24 cellular contexts compared by ENCODE assay signal in genomic region chr19:28534740-28535351, GRCh38.
DNase-seq lines count a peak whose midpoint lies in the region; ATAC-seq, FAIRE-seq and TF ChIP-seq lines count a peak whose summit lies in the region.
"Had no signal": no experiment of that assay in that cellular context is flagged by ENCODE, and none has a peak within 500 bp of the region (broad histone marks: within the 10 kb centered on the region; RNA-seq: fewer than 3 reads in every experiment).

No MANE protein-coding gene starts in this region.

- peaks cover 33% of the 10 kb centered on the region; the same call in 1 of the 2 replicates for H3F3A ChIP-seq in SU-DHL-6 (ENCODE audit: insufficient read depth)

- no peaks in the 10 kb centered on the region for H4K20me1 ChIP-seq in KMS-11 (ENCODE audit: insufficient read depth)
- no peaks in the 10 kb centered on the region for H4K20me1 ChIP-seq in OCI-LY3 (ENCODE audit: insufficient read depth, low read length)
- H4K20me1 ChIP-seq in SU-DHL-6 (ENCODE audit: low read depth, low read length) = no peaks in the 10 kb centered on the region

- H2AFZ ChIP-seq in KMS-11 (ENCODE audit: low read depth) = peak overlapping the region; percentile 16
- H2AFZ ChIP-seq in OCI-LY3 (ENCODE audit: low read depth, low read length) = 0 out of 2 replicates have a peak overlapping the region, but pooled peaks have one; percentile 15
- peak overlapping the region; percentile 5 for H2AFZ ChIP-seq in SU-DHL-6 (ENCODE audit: low read depth, low read length, severe bottlenecking)
- H2AFZ ChIP-seq in mesenchymal stem cell (ENCODE audit: low read depth, low read length) = no peak overlapping the region
- H2AFZ ChIP-seq: GM23338 had no signal

- H3K23ac ChIP-seq in mesenchymal stem cell (ENCODE audit: low read length in 2 of 2) = no peak overlapping the region

- H3K4ac ChIP-seq in mesenchymal stem cell (ENCODE audit: low read depth in 1 of 2, low read length in 2 of 2) = no peak overlapping the region

- H3K27me3 ChIP-seq in KMS-11 (ENCODE audit: insufficient read depth, low read depth) (no peaks in the 10 kb centered on the region), OCI-LY3 (ENCODE audit: low read depth, low read length) (no peaks in the 10 kb centered on the region), SU-DHL-6 (ENCODE audit: low read length) (no peaks in the 10 kb centered on the region), mesenchymal stem cell (ENCODE audit: control insufficient read depth in 1 of 2, insufficient read depth in 1 of 2, low read length in 2 of 2) (no peaks in the 10 kb centered on the region), prostate gland (replicated peaks; ENCODE audit: insufficient read depth) (no peaks in the 10 kb centered on the region), BE2C (no peaks in the 10 kb centered on the region)

- no peak for TF ChIP-seq EP300 in A549 (IDR thresholded peaks at IDR 0.05)

- TF ChIP-seq RAD21 in A549 (conservative IDR thresholded peaks at IDR 0.05 in 1 of 2, IDR thresholded peaks at IDR 0.05 in 1 of 2) = no peak

- POLR2A ChIA-PET in A549 (lab: Yijun Ruan, JAX) = no interaction called here

- H3K9me3 ChIP-seq in A549 = peaks cover 9% of the 10 kb centered on the region; the same call in 1 of the 3 replicates
- H3K9me3 ChIP-seq in OCI-LY3 (ENCODE audit: insufficient read depth, low read length) = peaks cover 27% of the 10 kb centered on the region
- peaks cover 16% of the 10 kb centered on the region; the same call in 1 of the 2 replicates for H3K9me3 ChIP-seq in SU-DHL-6 (ENCODE audit: insufficient read depth, low read length)
- peaks cover 27% of the 10 kb centered on the region for H3K9me3 ChIP-seq in mesenchymal stem cell (ENCODE audit: control insufficient read depth, low read length)
- no peaks in the 10 kb centered on the region for H3K9me3 ChIP-seq in prostate gland
- no peaks in the 10 kb centered on the region for H3K9me3 ChIP-seq in BE2C

- ATAC-seq in A549 = no peak
- ATAC-seq in activated naive CD8-positive, alpha-beta T cell treated with anti-CD3 and anti-CD28 coated beads, Interleukin-2, amount 50 U/mL, for 24 hours = no peak
- ATAC-seq: CD8-positive, alpha-beta T cell; GM12878; GM23338; HCT116 had no signal

- under 1% methylated on average over 3 of the region's 3 CpGs for WGBS in A549 (ENCODE audit: missing lambda C conversion rate)
- 89% methylated on average over 1 of the region's 3 CpGs for WGBS in mesenchymal stem cell
- WGBS in prostate gland = 83% methylated on average over 3 of the region's 3 CpGs

- no peak overlapping the region for H3K27ac Mint-ChIP-seq in activated naive CD8-positive, alpha-beta T cell treated with anti-CD3 and anti-CD28 coated beads, Interleukin-2, amount 50 U/mL, for 24 hours
- H3K27ac Mint-ChIP-seq: CD4-positive, CD25-positive, alpha-beta regulatory T cell; CD8-positive, alpha-beta T cell; GM23338; H9 had no signal

- H3K79me1 ChIP-seq in mesenchymal stem cell (replicated peaks; ENCODE audit: low read length, poor library complexity, severe bottlenecking) = no peaks in the 10 kb centered on the region

- no peak overlapping the region for H3K14ac ChIP-seq in mesenchymal stem cell (ENCODE audit: low read length in 2 of 2)

- H3K4me1 ChIP-seq in A549 (no peaks in the 10 kb centered on the region), KMS-11 (ENCODE audit: low read depth, poor library complexity, severe bottlenecking) (peaks cover 17% of the 10 kb centered on the region), OCI-LY3 (ENCODE audit: low read length) (no peaks in the 10 kb centered on the region), mesenchymal stem cell (ENCODE audit: control insufficient read depth, insufficient read depth, low read depth, low read length) (no peaks in the 10 kb centered on the region), prostate gland (replicated peaks) (no peaks in the 10 kb centered on the region), BE2C (no peaks in the 10 kb centered on the region)

- H3K36me3 Mint-ChIP-seq in activated naive CD8-positive, alpha-beta T cell treated with anti-CD3 and anti-CD28 coated beads, Interleukin-2, amount 50 U/mL, for 24 hours (ENCODE audit: low read depth) = no peaks in the 10 kb centered on the region
- H3K36me3 Mint-ChIP-seq: CD4-positive, CD25-positive, alpha-beta regulatory T cell; CD8-positive, alpha-beta T cell had no signal

- H2AK5ac ChIP-seq in mesenchymal stem cell (ENCODE audit: low read length, severe bottlenecking) = no peak overlapping the region

- H4K91ac ChIP-seq in mesenchymal stem cell (ENCODE audit: low read length) = no peak overlapping the region

- FAIRE-seq in A549 (lab: Jason Lieb, UNC) = peak; percentile 96
- FAIRE-seq: A204.1, D721Med, GM12878 had no signal

- H2BK120ac ChIP-seq in mesenchymal stem cell (ENCODE audit: low read depth, low read length) = no peak overlapping the region

- H3K4me3 ChIP-seq in A549 (no peak overlapping the region), KMS-11 (IDR thresholded peaks at IDR 0.05; ENCODE audit: insufficient read depth, low read depth, low read length) (no peak overlapping the region), OCI-LY3 (ENCODE audit: low read length) (no peak overlapping the region), SU-DHL-6 (ENCODE audit: insufficient read depth, low read length, poor library complexity, severe bottlenecking) (peak overlapping the region; percentile 7), mesenchymal stem cell (ENCODE audit: insufficient read depth in 1 of 2, low read depth in 1 of 2, low read length in 2 of 2) (no peak overlapping the region), prostate gland (no peak overlapping the region), BE2C (ENCODE audit: low read depth, low read length) (no peak overlapping the region)
- H3K4me3 ChIP-seq: GM12878, GM23338 had no signal

- H2BK5ac ChIP-seq in mesenchymal stem cell (ENCODE audit: low read depth, low read length, poor library complexity, severe bottlenecking) = no peak overlapping the region

- H3K36me3 ChIP-seq in KMS-11 (ENCODE audit: insufficient read depth) (no peaks in the 10 kb centered on the region), OCI-LY3 (replicated peaks; ENCODE audit: low read depth, low read length) (peaks cover 23% of the 10 kb centered on the region), SU-DHL-6 (ENCODE audit: low read length) (peaks cover 9% of the 10 kb centered on the region; the same call in 1 of the 2 replicates), mesenchymal stem cell (ENCODE audit: control insufficient read depth in 1 of 2, insufficient read depth in 2 of 2, low read depth in 1 of 2, low read length in 2 of 2) (no peaks in the 10 kb centered on the region), prostate gland (no peaks in the 10 kb centered on the region), BE2C (no peaks in the 10 kb centered on the region)

- TF ChIP-seq POLR2A in A549 (IDR thresholded peaks at IDR 0.05; ENCODE audit: low read length) (no peak), prostate gland (IDR thresholded peaks at IDR 0.05) (no peak)

- no peaks in the 10 kb centered on the region for H3K9me2 ChIP-seq in SU-DHL-6 (replicated peaks; ENCODE audit: insufficient read depth, low read length)

- H3K9ac ChIP-seq in KMS-11 (no peak overlapping the region), OCI-LY3 (ENCODE audit: low read length) (no peak overlapping the region), SU-DHL-6 (ENCODE audit: low read length) (no peak overlapping the region), mesenchymal stem cell (ENCODE audit: low read length) (no peak overlapping the region)

- no peak for TF ChIP-seq CTCF in A549 (IDR thresholded peaks at IDR 0.05)
- TF ChIP-seq CTCF in KMS-11 (conservative IDR thresholded peaks at IDR 0.05; ENCODE audit: low read depth, low read length) = no peak
- TF ChIP-seq CTCF in OCI-LY3 (IDR thresholded peaks at IDR 0.05; ENCODE audit: low read depth, low read length) = no peak
- TF ChIP-seq CTCF in SU-DHL-6 (IDR thresholded peaks at IDR 0.05; ENCODE audit: insufficient read depth, low read length, poor library complexity, severe bottlenecking) = no peak
- TF ChIP-seq CTCF in prostate gland (IDR thresholded peaks at IDR 0.05) = no peak
- no peak for TF ChIP-seq CTCF in BE2C (IDR thresholded peaks at IDR 0.05; ENCODE audit: low read depth, low read length)

- intact Hi-C loops in prostate gland (cut with DNase I) = no loop called here

- H2BK12ac ChIP-seq in mesenchymal stem cell (ENCODE audit: low read length in 2 of 2) = no peak overlapping the region

- no peaks in the 10 kb centered on the region for H3K27me3 Mint-ChIP-seq in activated naive CD8-positive, alpha-beta T cell treated with anti-CD3 and anti-CD28 coated beads, Interleukin-2, amount 50 U/mL, for 24 hours
- H3K27me3 Mint-ChIP-seq: CD4-positive, CD25-positive, alpha-beta regulatory T cell had no signal

- H3K27ac ChIP-seq in A549 (no peak overlapping the region), KMS-11 (no peak overlapping the region), OCI-LY3 (ENCODE audit: low read length) (no peak overlapping the region), SU-DHL-6 (ENCODE audit: low read depth, low read length) (peak overlapping the region; percentile 77), mesenchymal stem cell (ENCODE audit: low read length, poor library complexity, severe bottlenecking) (no peak overlapping the region), prostate gland (no peak overlapping the region)
- H3K27ac ChIP-seq: 22Rv1, C4-2B had no signal

- H4K8ac ChIP-seq in mesenchymal stem cell (ENCODE audit: low read length) = no peak overlapping the region

- H3K4me3 Mint-ChIP-seq in activated naive CD8-positive, alpha-beta T cell treated with anti-CD3 and anti-CD28 coated beads, Interleukin-2, amount 50 U/mL, for 24 hours = no peak overlapping the region
- H3K4me3 Mint-ChIP-seq: CD4-positive, CD25-positive, alpha-beta regulatory T cell; CD8-positive, alpha-beta T cell; GM23338; H9 had no signal

- H3K4me1 Mint-ChIP-seq in activated naive CD8-positive, alpha-beta T cell treated with anti-CD3 and anti-CD28 coated beads, Interleukin-2, amount 50 U/mL, for 24 hours = no peaks in the 10 kb centered on the region
- H3K4me1 Mint-ChIP-seq: CD4-positive, CD25-positive, alpha-beta regulatory T cell had no signal

- H3K79me2 ChIP-seq in KMS-11 (ENCODE audit: insufficient read depth, low read depth) (no peaks in the 10 kb centered on the region), OCI-LY3 (ENCODE audit: low read length) (no peaks in the 10 kb centered on the region), SU-DHL-6 (ENCODE audit: insufficient read depth, low read length) (no peaks in the 10 kb centered on the region)

- H2BK15ac ChIP-seq in mesenchymal stem cell (ENCODE audit: low read depth, poor library complexity, severe bottlenecking) = no peak overlapping the region

- H3K4me2 ChIP-seq in A549 (no peak overlapping the region), KMS-11 (peak overlapping the region; percentile 41), OCI-LY3 (ENCODE audit: low read length) (no peak overlapping the region), SU-DHL-6 (ENCODE audit: low read depth, low read length, poor library complexity, severe bottlenecking) (peak overlapping the region; percentile 55), mesenchymal stem cell (ENCODE audit: low read length, poor library complexity, severe bottlenecking) (no peak overlapping the region)
- H3K4me2 ChIP-seq: GM23338 had no signal

- DNase-seq in A549 (ENCODE audit: low read depth in 1 of 2, low spot score in 1 of 2) (no peak), mesenchymal stem cell (no peak), prostate gland (ENCODE audit: low spot score) (no peak), BE2C (no peak)
- DNase-seq in activated naive CD8-positive, alpha-beta T cell treated with anti-CD3 and anti-CD28 coated beads, Interleukin-2, amount 50 U/mL, for 24 hours = no peak
- DNase-seq: ACHN; AML-193; CD4-positive, CD25-positive, alpha-beta regulatory T cell; CD8-positive, alpha-beta T cell; DMS 273 treated with DMSO at 0.1 percent for 48 hours; DMS79; EL; GDM1; H9 had no signal

- H3K18ac ChIP-seq in mesenchymal stem cell (ENCODE audit: low read depth in 1 of 2, low read length in 2 of 2) = no peak overlapping the region

- CTCF ChIA-PET in A549 (lab: Yijun Ruan, JAX) = no interaction called here

- H3K9me3 Mint-ChIP-seq in activated naive CD8-positive, alpha-beta T cell treated with anti-CD3 and anti-CD28 coated beads, Interleukin-2, amount 50 U/mL, for 24 hours = peaks cover 17% of the 10 kb centered on the region

Comparison
In these comparisons a context has a peak if more than half of its experiments do, and no peak if none do; other contexts are left out.
1. H3K4me2 ChIP-seq: peak in KMS-11 (single experiment) and SU-DHL-6 (single experiment); none in A549 (single experiment), OCI-LY3 (single experiment) and mesenchymal stem cell (single experiment).